17 cellular contexts compared by ENCODE assay signal in the genomic region with DNA sequence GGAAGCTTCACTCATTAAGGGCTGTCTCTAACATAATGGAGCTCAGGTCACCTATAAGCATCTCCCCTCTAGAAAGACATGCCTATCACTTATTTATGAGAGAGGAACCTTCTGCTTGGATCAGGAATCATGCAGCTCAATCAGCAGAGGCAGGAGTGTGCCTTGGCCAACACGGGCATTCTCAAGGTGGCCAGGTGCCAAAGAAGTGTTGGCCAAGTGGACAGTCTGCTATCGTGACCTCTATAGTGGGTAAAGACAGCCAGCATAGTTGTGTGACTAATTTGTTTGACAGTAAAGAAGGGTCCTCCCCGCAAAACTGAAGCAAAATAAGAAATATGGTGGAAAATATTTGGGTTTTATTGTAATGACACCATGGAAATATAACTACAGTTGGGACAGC. TPM values are rescaled to one million over a fixed set of nuclear protein-coding genes. Genes with fewer than 3 reads are reported as not detected.
DNase-seq lines count a peak whose midpoint lies in the region; ATAC-seq and TF ChIP-seq lines count a peak whose summit lies in the region.
"Had no signal": no experiment of that assay in that cellular context is flagged by ENCODE, and none has a peak within 500 bp of the region (broad histone marks: within the 10 kb centered on the region; RNA-seq: fewer than 3 reads in every experiment).

No MANE protein-coding gene starts in this region.

- 22% methylated on average over 3 of the region's 3 CpGs for WGBS in mammary epithelial cell (ENCODE audit: low coverage, missing lambda C conversion rate)
- 50% methylated on average over 3 of the region's 3 CpGs for WGBS in right cardiac atrium
- 28 to 41% (median 37%) methylated on average over 3 of the region's 3 CpGs for WGBS in psoas muscle, 3 donors

- intact Hi-C loops in MCF 10A (cut with micrococcal nuclease) = no loop called here
- intact Hi-C loops in mammary epithelial cell (cut with micrococcal nuclease) = no loop called here
- intact Hi-C loops in right cardiac atrium (cut with DNase I) = no loop called here
- intact Hi-C loops in psoas muscle (cut with DNase I) = no loop called here
- intact Hi-C loops in natural killer cell (cut with micrococcal nuclease) = no loop called here

- dilution Hi-C loops in mammary epithelial cell (cut with HindIII; ENCODE audit: low sequenced_read_pairs) = no loop called here

- BruUV-seq in MCF 10A (replicated peaks; lab: Mats Ljungman, UMichigan) (no TSS peak), mammary epithelial cell (replicated peaks; lab: Mats Ljungman, UMichigan) (no TSS peak)

- no peaks in the 10 kb centered on the region for H3K79me2 ChIP-seq in mammary epithelial cell (ENCODE audit: insufficient read depth, low read length)

- POLR2A ChIA-PET in MCF 10A (lab: Yijun Ruan, JAX) = no interaction called here

- H3K4me3 Mint-ChIP-seq in MCF 10A (ENCODE audit: unreplicated experiment) = no peak overlapping the region
- no peak overlapping the region for H3K4me3 Mint-ChIP-seq in natural killer cell
- H3K4me3 Mint-ChIP-seq: CD8-positive, alpha-beta memory T cell had no signal

- no peak for TF ChIP-seq CTCF in MCF 10A (IDR thresholded peaks at IDR 0.05; ENCODE audit: unreplicated experiment)
- no peak for TF ChIP-seq CTCF in mammary epithelial cell (conservative IDR thresholded peaks at IDR 0.05 in 1 of 2, IDR thresholded peaks at IDR 0.05 in 1 of 2; ENCODE audit: extremely low read depth in 1 of 2, insufficient read depth in 1 of 2, low read depth in 1 of 2, low read length in 2 of 2)
- no peak for TF ChIP-seq CTCF in right atrium auricular region (IDR thresholded peaks at IDR 0.05)
- no peak for TF ChIP-seq CTCF in psoas muscle (IDR thresholded peaks at IDR 0.05)
- no peak for TF ChIP-seq CTCF in natural killer cell (IDR thresholded peaks at IDR 0.05)

- H3K36me3 Mint-ChIP-seq in MCF 10A (ENCODE audit: insufficient read depth, unreplicated experiment) = no peaks in the 10 kb centered on the region
- no peaks in the 10 kb centered on the region for H3K36me3 Mint-ChIP-seq in natural killer cell
- H3K36me3 Mint-ChIP-seq: CD8-positive, alpha-beta memory T cell had no signal

- DNase-seq in MCF 10A (ENCODE audit: unreplicated experiment) (peak; percentile 8), mammary epithelial cell (no peak), right cardiac atrium (peak; percentile 38 to 67 (median 56)), right atrium auricular region (ENCODE audit: low spot score) (no peak), cerebellar cortex (ENCODE audit: low spot score) (peak; percentile 19), psoas muscle (peak in 1 of 2 donors; percentile 58), natural killer cell (no peak)
- DNase-seq: 8988T; AML-193; Caco-2; CD8-positive, alpha-beta memory T cell; DND-41; GF-D8; HCEC 1CT had no signal

- H3K9me3 ChIP-seq in mammary epithelial cell (replicated peaks; ENCODE audit: insufficient read depth, low read length) = no peaks in the 10 kb centered on the region
- no peaks in the 10 kb centered on the region for H3K9me3 ChIP-seq in right cardiac atrium (ENCODE audit: control insufficient read depth, low read length)
- H3K9me3 ChIP-seq in right atrium auricular region = no peaks in the 10 kb centered on the region
- no peaks in the 10 kb centered on the region for H3K9me3 ChIP-seq in psoas muscle
- H3K9me3 ChIP-seq: BLaER1, Caco-2 had no signal

- H3K36me3 ChIP-seq in mammary epithelial cell (ENCODE audit: insufficient read depth, low read length) (no peaks in the 10 kb centered on the region), right atrium auricular region (no peaks in the 10 kb centered on the region), psoas muscle (ENCODE audit: insufficient read depth in 1 of 2, low read depth in 1 of 2) (no peaks in the 10 kb centered on the region)
- H3K36me3 ChIP-seq: BLaER1 had no signal

- H2AFZ ChIP-seq in mammary epithelial cell (ENCODE audit: low read depth, low read length) = no peak overlapping the region

- H3K4me1 ChIP-seq in mammary epithelial cell (ENCODE audit: insufficient read depth, low read length) (no peaks in the 10 kb centered on the region), right cardiac atrium (ENCODE audit: control insufficient read depth, insufficient read depth, low read length) (no peaks in the 10 kb centered on the region), right atrium auricular region (no peaks in the 10 kb centered on the region), psoas muscle (peaks cover 12% of the 10 kb centered on the region)
- H3K4me1 ChIP-seq: BLaER1, Caco-2 had no signal

- H3K9me3 Mint-ChIP-seq in MCF 10A (ENCODE audit: unreplicated experiment) (no peaks in the 10 kb centered on the region), natural killer cell (peaks cover 4 to 5% of the 10 kb centered on the region in 2 donors)

- H3K27ac Mint-ChIP-seq in MCF 10A (ENCODE audit: low read depth, unreplicated experiment) = no peak overlapping the region
- H3K27ac Mint-ChIP-seq in natural killer cell = no peak overlapping the region
- H3K27ac Mint-ChIP-seq: CD8-positive, alpha-beta memory T cell had no signal

- no peak overlapping the region for H3K27ac ChIP-seq in mammary epithelial cell (ENCODE audit: insufficient read depth, low read depth, low read length)
- H3K27ac ChIP-seq in right cardiac atrium (ENCODE audit: low read length) = no peak overlapping the region
- no peak overlapping the region for H3K27ac ChIP-seq in right atrium auricular region
- no peak overlapping the region for H3K27ac ChIP-seq in psoas muscle
- H3K27ac ChIP-seq: BLaER1, HL-60 had no signal

- H3K9ac ChIP-seq in mammary epithelial cell (ENCODE audit: insufficient read depth, low read length) = no peak overlapping the region
- H3K9ac ChIP-seq: BLaER1 had no signal

- no peaks in the 10 kb centered on the region for H3K27me3 ChIP-seq in mammary epithelial cell (ENCODE audit: insufficient read depth, low read length)
- no peaks in the 10 kb centered on the region for H3K27me3 ChIP-seq in right cardiac atrium (ENCODE audit: control insufficient read depth, insufficient read depth)
- H3K27me3 ChIP-seq in right atrium auricular region = no peaks in the 10 kb centered on the region
- no peaks in the 10 kb centered on the region for H3K27me3 ChIP-seq in psoas muscle (ENCODE audit: insufficient read depth in 3 of 3, low read length in 2 of 3)
- H3K27me3 ChIP-seq: BLaER1 had no signal

- peak; percentile 70 to 81 for ATAC-seq in right cardiac atrium
- peak in 3 of 4 donors; percentile 65 to 89 (median 85) for ATAC-seq in psoas muscle
- ATAC-seq in natural killer cell = no peak
- no peak for ATAC-seq in GM19395 (IDR thresholded peaks at IDR 0.05; ENCODE audit: unreplicated experiment)

- no peak overlapping the region for H3K4me2 ChIP-seq in mammary epithelial cell (ENCODE audit: insufficient read depth, low read depth, low read length)
- H3K4me2 ChIP-seq: BLaER1 had no signal

- H3K4me1 Mint-ChIP-seq in MCF 10A (ENCODE audit: insufficient read depth, unreplicated experiment) (peaks cover 5% of the 10 kb centered on the region), natural killer cell (no peaks in the 10 kb centered on the region)
- H3K4me1 Mint-ChIP-seq: CD8-positive, alpha-beta memory T cell had no signal

- no peak overlapping the region for H3K4me3 ChIP-seq in mammary epithelial cell (replicated peaks in 1 of 3; ENCODE audit: insufficient read depth in 1 of 3, low read depth in 2 of 3, low read length in 3 of 3)
- H3K4me3 ChIP-seq in right cardiac atrium (ENCODE audit: low read length) = no peak overlapping the region
- no peak overlapping the region for H3K4me3 ChIP-seq in right atrium auricular region
- H3K4me3 ChIP-seq in psoas muscle = no peak overlapping the region
- H3K4me3 ChIP-seq: BLaER1 had no signal

- peaks cover 47% of the 10 kb centered on the region for H3K27me3 Mint-ChIP-seq in MCF 10A (ENCODE audit: insufficient read depth, unreplicated experiment)
- H3K27me3 Mint-ChIP-seq in natural killer cell (ENCODE audit: low read depth in 2 of 2) = no peaks in the 10 kb centered on the region
- H3K27me3 Mint-ChIP-seq: CD8-positive, alpha-beta memory T cell had no signal

- CTCF ChIA-PET in MCF 10A (lab: Yijun Ruan, JAX) (interaction anchor here (0.7 kb wide), 1 partner anchor 304 kb away, joined by 3 read pairs; no protein-coding TSS in a partner anchor), mammary epithelial cell (lab: Charles Lee; ENCODE audit: low non-redundant PET) (no interaction called here)

- no peaks in the 10 kb centered on the region for H4K20me1 ChIP-seq in mammary epithelial cell (ENCODE audit: insufficient read depth, low read length)
- H4K20me1 ChIP-seq: BLaER1 had no signal

- in situ Hi-C loops in mammary epithelial cell (cut with MboI; ENCODE audit: low sequenced_read_pairs in 2 of 2) = no loop called here

RNA-seq across cellular contexts. Expression of a gene that starts 14.7 kb away (rescaled TPM):
- total RNA-seq in MCF 10A (2022) = not detected in 2 replicates
- under 1 TPM in 1 of 2 donors, not detected in 1; 0.17 TPM for total RNA-seq in mammary epithelial cell
- not detected for polyA plus RNA-seq in mammary epithelial cell
- polyA minus RNA-seq in mammary epithelial cell = not detected
- 10 to 100 TPM; 10.7 to 21.5 (median 13.8) TPM for total RNA-seq in right cardiac atrium
- polyA plus RNA-seq in right cardiac atrium = 23.7 TPM
- total RNA-seq in right atrium auricular region = 10 to 100 TPM; 22.6 to 35.2 TPM
- total RNA-seq in psoas muscle = 1 to 10 TPM; 3.1 to 8.5 (median 5.5) TPM
- polyA plus RNA-seq in psoas muscle = 10 to 100 TPM in 1 of 3 donors, 1 to 10 TPM in 2; 5.7 to 11.4 (median 7.2) TPM
- total RNA-seq in natural killer cell = not detected
- total RNA-seq: Caco-2; CD8-positive, alpha-beta memory T cell had no signal
- polyA plus RNA-seq: CD8-positive, alpha-beta memory T cell had no signal

Comparison
In these comparisons a context has a peak if more than half of its experiments do, and no peak if none do; other contexts are left out.
1. DNase-seq: peak in MCF 10A (single experiment), right cardiac atrium (3 of 3) and cerebellar cortex (single experiment); none in mammary epithelial cell (single experiment), right atrium auricular region (single experiment) and natural killer cell (single experiment).
2. ATAC-seq: peak in right cardiac atrium (2 of 2) and psoas muscle (3 of 4); none in natural killer cell (0 of 3) and GM19395 (single experiment).